ENCODE assay signal across 18 cellular contexts in the genomic region with DNA sequence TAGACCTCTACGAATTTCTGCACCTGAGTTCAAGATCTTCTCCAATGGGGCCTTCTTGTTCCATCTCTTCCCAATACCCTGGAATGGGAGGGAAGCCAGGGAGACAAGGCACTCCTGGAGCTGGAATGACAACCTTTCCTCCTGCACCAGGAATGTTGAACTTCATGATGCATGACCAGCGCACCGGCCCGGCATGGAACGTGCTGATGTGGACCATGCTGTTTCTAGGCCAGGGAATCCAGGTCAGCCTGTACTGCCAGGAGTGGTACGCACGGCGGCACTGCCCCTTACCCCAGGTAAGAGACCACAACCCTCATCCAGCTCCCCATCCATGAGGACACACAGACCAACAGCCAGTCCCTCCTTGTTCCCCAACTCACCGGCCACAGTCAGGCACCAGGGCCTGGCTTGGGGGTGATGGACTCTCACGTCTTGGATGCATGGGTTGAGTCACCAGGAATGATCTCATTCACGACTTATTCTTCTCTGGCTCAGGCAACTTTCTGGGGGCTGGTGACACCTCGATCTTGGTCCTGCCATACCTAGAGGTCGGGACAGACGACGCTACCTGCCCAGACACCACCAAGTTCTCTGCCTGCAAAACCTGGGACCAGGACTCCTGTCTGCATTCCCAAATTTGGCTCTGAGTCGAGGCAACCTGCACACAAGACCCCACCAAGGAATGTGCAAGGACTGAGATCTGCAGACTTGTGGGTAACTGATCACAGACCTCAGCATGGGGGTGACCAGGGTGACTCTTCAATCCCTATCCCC. TPM values are rescaled to one million over a fixed set of nuclear protein-coding genes. Genes with fewer than 3 reads are reported as not detected.
DNase-seq lines count a peak whose midpoint lies in the region; ATAC-seq, FAIRE-seq and TF ChIP-seq lines count a peak whose summit lies in the region.
"Had no signal": no experiment of that assay in that cellular context is flagged by ENCODE, and none has a peak within 500 bp of the region (broad histone marks: within the 10 kb centered on the region; RNA-seq: fewer than 3 reads in every experiment).

No MANE protein-coding gene starts in this region.

- no peaks in the 10 kb centered on the region for H3K36me3 Mint-ChIP-seq in astrocyte (ENCODE audit: low read depth, unreplicated experiment)

- H3K27me3 Mint-ChIP-seq in astrocyte (ENCODE audit: low read depth, unreplicated experiment) = peaks cover 14% of the 10 kb centered on the region
- H3K27me3 Mint-ChIP-seq: activated CD8-positive, alpha-beta T cell treated with anti-CD3 and anti-CD28 coated beads for 36 hours had no signal

- H3K9ac ChIP-seq in astrocyte (ENCODE audit: low read length) = no peak overlapping the region

- no peaks in the 10 kb centered on the region for H3K9me3 ChIP-seq in astrocyte (ENCODE audit: insufficient read depth, low read depth, low read length)
- H3K9me3 ChIP-seq in ascending aorta = no peaks in the 10 kb centered on the region
- H3K9me3 ChIP-seq: psoas muscle, testis had no signal

- H3K27ac ChIP-seq in astrocyte (ENCODE audit: low read depth, low read length) (no peak overlapping the region), ascending aorta (no peak overlapping the region)
- H3K27ac ChIP-seq: psoas muscle, testis had no signal

- ATAC-seq in HG02588 (IDR thresholded peaks at IDR 0.05; ENCODE audit: unreplicated experiment) = no peak
- ATAC-seq: activated CD8-positive, alpha-beta T cell treated with anti-CD3 and anti-CD28 coated beads for 36 hours; GM12878; psoas muscle had no signal

- H3K4me3 ChIP-seq in astrocyte (ENCODE audit: insufficient read depth, low read depth, low read length) (no peak overlapping the region), ascending aorta (no peak overlapping the region)
- H3K4me3 ChIP-seq: GM12878, psoas muscle, testis had no signal

- DNase-seq in AG20443 (ENCODE audit: low spot score) (peak; percentile 84), HK-2 (ENCODE audit: unreplicated experiment) (peak; percentile 27), astrocyte (ENCODE audit: low read depth) (peak; percentile 39), kidney glomerular epithelial cell (lab: John Stamatoyannopoulos, UW) (peak; percentile 19), GDM1 (lab: John Stamatoyannopoulos, UW) (no peak), ascending aorta (ENCODE audit: low spot score in 2 of 2) (no peak), NAMALWA (ENCODE audit: low spot score) (no peak)
- DNase-seq: activated CD8-positive, alpha-beta T cell treated with anti-CD3 and anti-CD28 coated beads for 36 hours; activated gamma-delta T cell; effector CD4-positive, alpha-beta T cell; Kasumi-1; psoas muscle; Right ventricle myocardium superior; testis had no signal

- H3K27me3 ChIP-seq in astrocyte (ENCODE audit: insufficient read depth, low read length) = no peaks in the 10 kb centered on the region
- no peaks in the 10 kb centered on the region for H3K27me3 ChIP-seq in ascending aorta
- H3K27me3 ChIP-seq: testis had no signal

- H3K4me1 Mint-ChIP-seq in astrocyte (ENCODE audit: low read depth, unreplicated experiment) = peaks cover 7% of the 10 kb centered on the region

- no peaks in the 10 kb centered on the region for H3K79me2 ChIP-seq in astrocyte (ENCODE audit: insufficient read depth, low read length)

- H3K9me3 Mint-ChIP-seq in astrocyte (ENCODE audit: unreplicated experiment) = peaks cover 6% of the 10 kb centered on the region
- H3K9me3 Mint-ChIP-seq: activated CD8-positive, alpha-beta T cell treated with anti-CD3 and anti-CD28 coated beads for 36 hours had no signal

- intact Hi-C loops in ascending aorta (cut with DNase I) = no loop called here

- H3K4me3 Mint-ChIP-seq in astrocyte (ENCODE audit: unreplicated experiment) = no peak overlapping the region
- H3K4me3 Mint-ChIP-seq: activated CD8-positive, alpha-beta T cell treated with anti-CD3 and anti-CD28 coated beads for 36 hours had no signal

- H3K4me2 ChIP-seq in astrocyte (ENCODE audit: low read length) = peak overlapping the region; percentile 18

- FAIRE-seq in astrocyte (lab: Jason Lieb, UNC) = peak; percentile 47
- FAIRE-seq: GM12878 had no signal

- no peak overlapping the region for H3K27ac Mint-ChIP-seq in astrocyte (ENCODE audit: unreplicated experiment)
- H3K27ac Mint-ChIP-seq: activated CD8-positive, alpha-beta T cell treated with anti-CD3 and anti-CD28 coated beads for 36 hours had no signal

- H3K36me3 ChIP-seq in astrocyte (ENCODE audit: insufficient read depth, low read length) (no peaks in the 10 kb centered on the region), ascending aorta (no peaks in the 10 kb centered on the region)

- no peaks in the 10 kb centered on the region for H4K20me1 ChIP-seq in astrocyte (ENCODE audit: insufficient read depth, low read length)

- H2AFZ ChIP-seq in astrocyte (ENCODE audit: low read depth, low read length) = peak overlapping the region; percentile 30

- TF ChIP-seq CTCF in astrocyte (IDR thresholded peaks at IDR 0.05; ENCODE audit: insufficient read depth, low read depth, low read length) (no peak), ascending aorta (IDR thresholded peaks at IDR 0.05) (no peak)

- peaks cover 13% of the 10 kb centered on the region for H3K4me1 ChIP-seq in astrocyte (ENCODE audit: insufficient read depth, low read length)
- H3K4me1 ChIP-seq in ascending aorta = no peaks in the 10 kb centered on the region
- H3K4me1 ChIP-seq: psoas muscle, testis had no signal

RNA-seq across cellular contexts. Expression of gene SOAT2, which starts 20.5 kb away (rescaled TPM):
- total RNA-seq in astrocyte (not detected in 2 replicates), ascending aorta (not detected)
- total RNA-seq: glomerular endothelial cell, kidney epithelial cell, psoas muscle, Right ventricle myocardium superior had no signal

RNA-seq across cellular contexts. Expression of gene IGFBP6, which starts 26.3 kb away (rescaled TPM):
- total RNA-seq in astrocyte = 20.8 and 26.3 TPM in 2 replicates
- total RNA-seq in ascending aorta = 1,664 TPM

RNA-seq across cellular contexts. Expression of gene SPRYD3, which starts 44.6 kb away (rescaled TPM):
- 21.8 and 22.8 TPM in 2 replicates for total RNA-seq in astrocyte
- 48.6 TPM for total RNA-seq in ascending aorta

RNA-seq across cellular contexts. Expression of gene ZNF740, which starts 56.8 kb away (rescaled TPM):
- total RNA-seq in astrocyte (31.0 and 32.7 TPM in 2 replicates), ascending aorta (5.9 TPM)

RNA-seq across cellular contexts. Expression of gene CSAD, which starts 57.0 kb away (rescaled TPM):
- 16.7 and 19.4 TPM in 2 replicates for total RNA-seq in astrocyte
- 30.7 TPM for total RNA-seq in ascending aorta

Comparison
In these comparisons a context has a peak if more than half of its experiments do, and no peak if none do; other contexts are left out.
1. DNase-seq: peak in AG20443 (single experiment), HK-2 (single experiment), astrocyte (single experiment) and kidney glomerular epithelial cell (single experiment); none in GDM1 (single experiment), ascending aorta (0 of 2) and NAMALWA (single experiment).
2. RNA of gene IGFBP6, which starts 26.3 kb away (total RNA-seq): 1,664 TPM in ascending aorta (single experiment); 20.8 to 26.3 TPM in astrocyte; every median in the first group is over 10 times any median in the second.